In the genomic region with DNA sequence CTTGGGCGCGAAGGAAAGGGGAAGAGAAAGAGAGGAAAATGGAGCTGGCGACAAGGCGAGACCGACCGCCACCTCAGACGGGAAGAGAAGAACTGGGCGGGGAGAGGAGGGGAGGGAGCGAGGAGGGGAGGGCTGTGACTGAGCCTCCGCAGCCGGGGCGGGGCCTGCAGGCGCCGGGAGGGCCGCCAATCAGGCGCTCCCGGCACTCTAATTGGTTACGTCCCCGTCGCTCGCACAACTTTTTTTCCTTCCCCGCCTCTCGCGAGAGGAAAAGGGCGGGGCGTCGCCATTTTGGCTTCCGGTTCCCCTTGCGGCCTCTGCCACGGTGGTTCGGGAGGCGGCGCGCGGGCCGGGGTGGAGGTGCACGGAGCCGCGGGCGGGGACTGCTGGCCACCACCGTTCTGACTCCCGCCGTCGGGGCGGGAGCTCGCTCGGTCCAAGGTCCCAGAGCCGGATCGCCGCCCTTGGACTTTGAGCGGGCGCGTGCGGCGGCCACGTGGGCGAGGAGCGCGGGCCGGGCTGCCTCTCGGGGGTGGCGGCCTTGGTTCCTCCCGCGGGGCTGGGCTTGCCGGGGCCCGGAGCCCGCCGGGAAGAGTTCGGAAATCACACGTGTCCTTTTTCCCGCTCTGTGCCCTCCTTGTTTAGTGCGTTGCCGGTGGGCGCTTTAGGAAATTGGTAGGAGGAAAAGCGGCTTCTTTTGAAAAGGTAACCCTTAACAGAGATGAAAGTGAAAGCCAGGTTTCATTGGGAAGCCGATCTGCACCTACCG, we compare ENCODE assay signal across 1 cellular context.
TF ChIP-seq lines count a peak whose summit lies in the region.

A gene (minus strand): TSS at position 94 of the 769 bp plus-strand sequence. CDS start 176 bp downstream, outside the sequence.

TF ChIP-seq in GM23338, 12 proteins besides CTCF, POLR2A, EP300 and RAD21 (continued from another document):
- TF ChIP-seq, protein P1, sequence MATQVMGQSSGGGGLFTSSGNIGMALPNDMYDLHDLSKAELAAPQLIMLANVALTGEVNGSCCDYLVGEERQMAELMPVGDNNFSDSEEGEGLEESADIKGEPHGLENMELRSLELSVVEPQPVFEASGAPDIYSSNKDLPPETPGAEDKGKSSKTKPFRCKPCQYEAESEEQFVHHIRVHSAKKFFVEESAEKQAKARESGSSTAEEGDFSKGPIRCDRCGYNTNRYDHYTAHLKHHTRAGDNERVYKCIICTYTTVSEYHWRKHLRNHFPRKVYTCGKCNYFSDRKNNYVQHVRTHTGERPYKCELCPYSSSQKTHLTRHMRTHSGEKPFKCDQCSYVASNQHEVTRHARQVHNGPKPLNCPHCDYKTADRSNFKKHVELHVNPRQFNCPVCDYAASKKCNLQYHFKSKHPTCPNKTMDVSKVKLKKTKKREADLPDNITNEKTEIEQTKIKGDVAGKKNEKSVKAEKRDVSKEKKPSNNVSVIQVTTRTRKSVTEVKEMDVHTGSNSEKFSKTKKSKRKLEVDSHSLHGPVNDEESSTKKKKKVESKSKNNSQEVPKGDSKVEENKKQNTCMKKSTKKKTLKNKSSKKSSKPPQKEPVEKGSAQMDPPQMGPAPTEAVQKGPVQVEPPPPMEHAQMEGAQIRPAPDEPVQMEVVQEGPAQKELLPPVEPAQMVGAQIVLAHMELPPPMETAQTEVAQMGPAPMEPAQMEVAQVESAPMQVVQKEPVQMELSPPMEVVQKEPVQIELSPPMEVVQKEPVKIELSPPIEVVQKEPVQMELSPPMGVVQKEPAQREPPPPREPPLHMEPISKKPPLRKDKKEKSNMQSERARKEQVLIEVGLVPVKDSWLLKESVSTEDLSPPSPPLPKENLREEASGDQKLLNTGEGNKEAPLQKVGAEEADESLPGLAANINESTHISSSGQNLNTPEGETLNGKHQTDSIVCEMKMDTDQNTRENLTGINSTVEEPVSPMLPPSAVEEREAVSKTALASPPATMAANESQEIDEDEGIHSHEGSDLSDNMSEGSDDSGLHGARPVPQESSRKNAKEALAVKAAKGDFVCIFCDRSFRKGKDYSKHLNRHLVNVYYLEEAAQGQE (IDR thresholded peaks at IDR 0.05; ENCODE audit: unreplicated experiment): peak; percentile 41
- TF ChIP-seq POLR2AphosphoS5 (IDR thresholded peaks at IDR 0.05; ENCODE audit: low read depth): peak; percentile 98
